Comparison of ENCODE assay signal across 12 cellular contexts in genomic region chr3:38829404-38829803, GRCh38. TPM values are rescaled to one million over a fixed set of nuclear protein-coding genes. Genes with fewer than 3 reads are reported as not detected.
DNase-seq lines count a peak whose midpoint lies in the region; ATAC-seq and TF ChIP-seq lines count a peak whose summit lies in the region.
"Had no signal": no experiment of that assay in that cellular context is flagged by ENCODE, and none has a peak within 500 bp of the region (broad histone marks: within the 10 kb centered on the region; RNA-seq: fewer than 3 reads in every experiment).

No MANE protein-coding gene starts in this region.

- CTCF ChIA-PET in activated naive CD4-positive, alpha-beta T cell treated with anti-CD3 and anti-CD28 coated beads for 36 hours (lab: Charles Lee), result no interaction called here

- DNase-seq in DMS53 (lab: John Stamatoyannopoulos, UW) (peak; percentile 0), DMS53 treated with DMSO at 0.1 percent for 48 hours (lab: John Stamatoyannopoulos, UW; ENCODE audit: unreplicated experiment) (no peak), ascending aorta (ENCODE audit: low spot score in 2 of 2) (peak; percentile 23 to 72), hepatic stellate cell (ENCODE audit: low spot score) (peak; percentile 85), upper lobe of right lung (no peak)
- DNase-seq in activated naive CD4-positive, alpha-beta T cell treated with anti-CD3 and anti-CD28 coated beads for 36 hours, result no peak
- DNase-seq: NCI-H1105, nucleus accumbens, SHP77 had no signal

- H3K4me3 ChIP-seq in ascending aorta (no peak overlapping the region), upper lobe of right lung (no peak overlapping the region)

- H3K4me1 ChIP-seq in ascending aorta (peaks cover 4 to 14% of the 10 kb centered on the region in 2 donors), upper lobe of right lung (peaks cover 6% of the 10 kb centered on the region)

- H3K27ac ChIP-seq in ascending aorta, result peak overlapping the region; percentile 57 to 62
- no peak overlapping the region for H3K27ac ChIP-seq in upper lobe of right lung
- H3K27ac ChIP-seq: 22Rv1 had no signal

- no peak overlapping the region for H3K27ac Mint-ChIP-seq in activated naive CD4-positive, alpha-beta T cell treated with anti-CD3 and anti-CD28 coated beads for 36 hours

- no peaks in the 10 kb centered on the region for H3K36me3 Mint-ChIP-seq in activated naive CD4-positive, alpha-beta T cell treated with anti-CD3 and anti-CD28 coated beads for 36 hours (ENCODE audit: low read depth)

- no peaks in the 10 kb centered on the region for H3K36me3 ChIP-seq in ascending aorta
- no peaks in the 10 kb centered on the region for H3K36me3 ChIP-seq in upper lobe of right lung

- H3K27me3 Mint-ChIP-seq in activated naive CD4-positive, alpha-beta T cell treated with anti-CD3 and anti-CD28 coated beads for 36 hours (ENCODE audit: low read depth), result peaks cover under 1% of the 10 kb centered on the region

- H3K9me3 ChIP-seq in ascending aorta, result no peaks in the 10 kb centered on the region
- H3K9me3 ChIP-seq in upper lobe of right lung, result no peaks in the 10 kb centered on the region

- H3K4me1 Mint-ChIP-seq in activated naive CD4-positive, alpha-beta T cell treated with anti-CD3 and anti-CD28 coated beads for 36 hours (ENCODE audit: low read depth), result peaks cover 5% of the 10 kb centered on the region

- H3K9me3 Mint-ChIP-seq in activated naive CD4-positive, alpha-beta T cell treated with anti-CD3 and anti-CD28 coated beads for 36 hours, result no peaks in the 10 kb centered on the region

- intact Hi-C loops in ascending aorta (cut with DNase I), result no loop called here
- intact Hi-C loops in upper lobe of right lung (cut with DNase I), result no loop called here
- intact Hi-C loops in activated naive CD4-positive, alpha-beta T cell treated with anti-CD3 and anti-CD28 coated beads for 36 hours (cut with micrococcal nuclease), result no loop called here

- TF ChIP-seq CTCF in ascending aorta (IDR thresholded peaks at IDR 0.05) (no peak), upper lobe of right lung (IDR thresholded peaks at IDR 0.05) (no peak)

- ATAC-seq in upper lobe of right lung, result peak; percentile 33
- no peak for ATAC-seq in GM21423 (IDR thresholded peaks at IDR 0.05; ENCODE audit: unreplicated experiment)
- no peak for ATAC-seq in GM18511 (IDR thresholded peaks at IDR 0.05; ENCODE audit: unreplicated experiment)

- H3K27me3 ChIP-seq in ascending aorta (no peaks in the 10 kb centered on the region), upper lobe of right lung (no peaks in the 10 kb centered on the region)

- no peak overlapping the region for H3K4me3 Mint-ChIP-seq in activated naive CD4-positive, alpha-beta T cell treated with anti-CD3 and anti-CD28 coated beads for 36 hours

RNA-seq across cellular contexts. Expression of gene SCN10A, which starts 13.4 kb away (rescaled TPM):
- total RNA-seq in ascending aorta (not detected), upper lobe of right lung (not detected)
- not detected for total RNA-seq in activated naive CD4-positive, alpha-beta T cell treated with anti-CD3 and anti-CD28 coated beads for 36 hours

Comparison
In these comparisons a context has a peak if more than half of its experiments do, and no peak if none do; other contexts are left out.
1. DNase-seq: peak in DMS53 (single experiment), ascending aorta (2 of 2) and hepatic stellate cell (single experiment); none in DMS53 treated with DMSO at 0.1 percent for 48 hours (single experiment), upper lobe of right lung (single experiment) and activated naive CD4-positive, alpha-beta T cell treated with anti-CD3 and anti-CD28 coated beads for 36 hours (single experiment).